In genomic region chr9:127303830-127304229, GRCh38 we compare ENCODE assay signal across 27 cellular contexts. TPM values are rescaled to one million over a fixed set of nuclear protein-coding genes. Genes with fewer than 3 reads are reported as not detected.
DNase-seq lines count a peak whose midpoint lies in the region; ATAC-seq and TF ChIP-seq lines count a peak whose summit lies in the region.
"Had no signal": no experiment of that assay in that cellular context is flagged by ENCODE, and none has a peak within 500 bp of the region (broad histone marks: within the 10 kb centered on the region; RNA-seq: fewer than 3 reads in every experiment).

No MANE protein-coding gene starts in this region.

- no peak for ATAC-seq in HG03280 (IDR thresholded peaks at IDR 0.05; ENCODE audit: unreplicated experiment)
- ATAC-seq: T-cell had no signal

- no peak overlapping the region for H2BK15ac ChIP-seq in mesenchymal stem cell (ENCODE audit: low read depth, poor library complexity, severe bottlenecking)

- no peak overlapping the region for H4K8ac ChIP-seq in mesenchymal stem cell (ENCODE audit: low read length)

- H3K27ac ChIP-seq in hepatocyte (peak overlapping the region; percentile 18), mesenchymal stem cell (ENCODE audit: low read length, poor library complexity, severe bottlenecking) (no peak overlapping the region)
- H3K27ac ChIP-seq: 22Rv1, BLaER1, SJCRH30 had no signal

- H3K79me2 ChIP-seq in hepatocyte, result no peaks in the 10 kb centered on the region

- TF ChIP-seq CTCF in hepatocyte (IDR thresholded peaks at IDR 0.05; ENCODE audit: poor library complexity), result no peak

- H3K4me2 ChIP-seq in hepatocyte (no peak overlapping the region), mesenchymal stem cell (ENCODE audit: low read length, poor library complexity, severe bottlenecking) (no peak overlapping the region)
- H3K4me2 ChIP-seq: BLaER1 had no signal

- no peaks in the 10 kb centered on the region for H3K36me3 ChIP-seq in hepatocyte (replicated peaks; ENCODE audit: insufficient read depth, low read depth)
- no peaks in the 10 kb centered on the region for H3K36me3 ChIP-seq in mesenchymal stem cell (ENCODE audit: control insufficient read depth in 1 of 2, insufficient read depth in 2 of 2, low read depth in 1 of 2, low read length in 2 of 2)
- H3K36me3 ChIP-seq: BLaER1, SJCRH30 had no signal

- H2AFZ ChIP-seq in hepatocyte, result no peak overlapping the region
- H2AFZ ChIP-seq in mesenchymal stem cell (ENCODE audit: low read depth, low read length), result no peak overlapping the region

- H3K18ac ChIP-seq in mesenchymal stem cell (ENCODE audit: low read depth in 1 of 2, low read length in 2 of 2), result no peak overlapping the region

- peaks cover 19% of the 10 kb centered on the region for H3K4me1 ChIP-seq in hepatocyte (ENCODE audit: insufficient read depth)
- H3K4me1 ChIP-seq in mesenchymal stem cell (ENCODE audit: control insufficient read depth, insufficient read depth, low read depth, low read length), result no peaks in the 10 kb centered on the region
- H3K4me1 ChIP-seq: SJCRH30 had no signal

- no peak overlapping the region for H4K91ac ChIP-seq in mesenchymal stem cell (ENCODE audit: low read length)

- H3K9me2 ChIP-seq in hepatocyte (replicated peaks; ENCODE audit: insufficient read depth), result no peaks in the 10 kb centered on the region

- H3K27me3 ChIP-seq in hepatocyte (no peaks in the 10 kb centered on the region), mesenchymal stem cell (ENCODE audit: control insufficient read depth in 1 of 2, insufficient read depth in 1 of 2, low read length in 2 of 2) (peaks cover 0 to 19% of the 10 kb centered on the region in 2 experiments)
- H3K27me3 ChIP-seq: BLaER1, SJCRH30 had no signal

- no peak overlapping the region for H3K4ac ChIP-seq in mesenchymal stem cell (ENCODE audit: low read depth in 1 of 2, low read length in 2 of 2)

- no peak overlapping the region for H3K14ac ChIP-seq in mesenchymal stem cell (ENCODE audit: low read length in 2 of 2)

- H3K23ac ChIP-seq in mesenchymal stem cell (ENCODE audit: low read length in 2 of 2), result no peak overlapping the region

- no peak overlapping the region for H2BK12ac ChIP-seq in mesenchymal stem cell (ENCODE audit: low read length in 2 of 2)

- H3K79me1 ChIP-seq in mesenchymal stem cell (replicated peaks; ENCODE audit: low read length, poor library complexity, severe bottlenecking), result no peaks in the 10 kb centered on the region

- H3K9ac ChIP-seq in mesenchymal stem cell (ENCODE audit: low read length), result no peak overlapping the region
- H3K9ac ChIP-seq: BLaER1 had no signal

- DNase-seq in DMS153 (lab: John Stamatoyannopoulos, UW) (peak; percentile 47), DMS153 treated with DMSO at 0.1 percent for 48 hours (lab: John Stamatoyannopoulos, UW; ENCODE audit: unreplicated experiment) (no peak), NCI-H345 (lab: John Stamatoyannopoulos, UW) (peak; percentile 42), hepatocyte (ENCODE audit: low spot score) (no peak), mesenchymal stem cell (peak; percentile 25), dedifferentiated amniotic fluid mesenchymal stem cell (ENCODE audit: extremely low spot score) (no peak), GM19240 (ENCODE audit: insufficient read length, low spot score) (no peak)
- DNase-seq: ACHN; Caco-2; CD4-positive, alpha-beta memory T cell; EL; GF-D8; H7; HFFc6; KG1; NCI-H1092 treated with DMSO at 0.1 percent for 48 hours; NCI-H1436 treated with DMSO at 0.1 percent for 48 hours; NCI-H1930; NCI-H2171; NCI-H446; NCI-H748 treated with DMSO at 0.1 percent for 48 hours; OCI-M1; SJCRH30; T-cell had no signal

- no peak overlapping the region for H2BK5ac ChIP-seq in mesenchymal stem cell (ENCODE audit: low read depth, low read length, poor library complexity, severe bottlenecking)

- no peak overlapping the region for H2AK5ac ChIP-seq in mesenchymal stem cell (ENCODE audit: low read length, severe bottlenecking)

- H3K9me3 ChIP-seq in hepatocyte (ENCODE audit: low read depth) (no peaks in the 10 kb centered on the region), mesenchymal stem cell (ENCODE audit: control insufficient read depth, low read length) (no peaks in the 10 kb centered on the region)
- H3K9me3 ChIP-seq: BLaER1, Caco-2, SJCRH30 had no signal

- H2BK120ac ChIP-seq in mesenchymal stem cell (ENCODE audit: low read depth, low read length), result no peak overlapping the region

- H4K20me1 ChIP-seq in hepatocyte (ENCODE audit: insufficient read depth, poor library complexity, severe bottlenecking), result no peaks in the 10 kb centered on the region
- H4K20me1 ChIP-seq: BLaER1 had no signal

- H3K4me3 ChIP-seq in hepatocyte, result no peak overlapping the region
- H3K4me3 ChIP-seq in mesenchymal stem cell (ENCODE audit: insufficient read depth in 1 of 2, low read depth in 1 of 2, low read length in 2 of 2), result no peak overlapping the region
- H3K4me3 ChIP-seq: BLaER1, SJCRH30 had no signal

- WGBS in hepatocyte (ENCODE audit: low lambda C conversion rate, missing lambda C conversion rate), result 73% methylated on average over 1 of the region's 1 CpG
- 100% methylated on average over 1 of the region's 1 CpG for WGBS in mesenchymal stem cell

RNA-seq across cellular contexts. Expression of gene GARNL3, which starts 39.3 kb away (rescaled TPM):
- total RNA-seq in hepatocyte, result 10.5 and 14.5 TPM in 2 replicates
- polyA plus RNA-seq in hepatocyte, result 9.5 and 16.4 TPM in 2 replicates
- polyA plus RNA-seq in mesenchymal stem cell (2013, experiment 1 of 2), result 1.2 TPM
- polyA plus RNA-seq in mesenchymal stem cell (2013, experiment 2 of 2), result 0.64 TPM

Comparison
In these comparisons a context has a peak if more than half of its experiments do, and no peak if none do; other contexts are left out.
1. DNase-seq: peak in DMS153 (single experiment), NCI-H345 (single experiment) and mesenchymal stem cell (single experiment); none in DMS153 treated with DMSO at 0.1 percent for 48 hours (single experiment), hepatocyte (single experiment), dedifferentiated amniotic fluid mesenchymal stem cell (single experiment) and GM19240 (single experiment).